In genomic region chr12:41008472-41008871, GRCh38 we compare ENCODE assay signal across 29 cellular contexts.
"Had no signal": no experiment of that assay in that cellular context is flagged by ENCODE, and none has a peak within 500 bp of the region (broad histone marks: within the 10 kb centered on the region; RNA-seq: fewer than 3 reads in every experiment).

No MANE protein-coding gene starts in this region.

- H3K36me3 ChIP-seq: adrenal gland, breast epithelium, SJCRH30 had no signal

- H3K4me1 ChIP-seq: adrenal gland, breast epithelium, SJCRH30 had no signal

- ATAC-seq: activated CD8-positive, alpha-beta T cell treated with anti-CD3 and anti-CD28 coated beads, Interleukin-2, amount 10 ng/mL, durations not matched to agents 7 days and 5 days; Panc1; SK-N-SH treated with all-trans-retinoic acid at 6 μM for 48 hours; WTC11 had no signal

- H3K27ac ChIP-seq: adrenal gland, breast epithelium, SJCRH30 had no signal

- DNase-seq: activated CD4-positive, alpha-beta T cell treated with anti-CD3 and anti-CD28 coated beads for 48 hours; activated CD4-positive, alpha-beta T cell treated with anti-CD3 and anti-CD28 coated beads, Interleukin-2, amount 50 U/mL, for 4 hours; activated CD4-positive, CD25-positive, alpha-beta regulatory T cell treated with anti-CD3 and anti-CD28 coated beads, Interleukin-2, amount 50 U/mL, for 72 hours; activated CD8-positive, alpha-beta memory T cell treated with anti-CD3 and anti-CD28 coated beads, Interleukin-2, amount 50 U/mL, for 48 hours; activated CD8-positive, alpha-beta T cell treated with anti-CD3 and anti-CD28 coated beads, Interleukin-2, amount 10 ng/mL, durations not matched to agents 7 days and 5 days; activated naive CD4-positive, alpha-beta T cell treated with anti-CD3 and anti-CD28 coated beads, Interleukin-2, amount 50 U/mL, for 16 hours; activated naive CD8-positive, alpha-beta T cell treated with anti-CD3 and anti-CD28 coated beads, Interleukin-2, amount 10 ng/mL, durations not matched to agents 7 days and 5 days; activated T-cell treated with anti-CD3 and anti-CD28 coated beads, Interleukin-2, amount 50 U/mL, for 1 hour; adrenal gland; aorta; caudate nucleus; NCI-H1092; NCI-H1417; NCI-H1930; NCI-H2107; NCI-H2171 treated with DMSO at 0.1 percent for 48 hours; NCI-H345; NCI-H510A; NCI-H526 treated with DMSO at 0.1 percent for 48 hours; NCI-H82; Right ventricle myocardium superior; RPMI8226; SJCRH30; SW 1271; T-helper 9 cell had no signal

- H3K4me3 ChIP-seq: adrenal gland, breast epithelium, SJCRH30 had no signal

- H3K27me3 ChIP-seq: adrenal gland, breast epithelium, SJCRH30 had no signal
